1 cellular context compared by ENCODE assay signal in genomic region chr9:113690055-113690740, GRCh38.
A peak's percentile ranks its signal among the peaks of the same experiment; 100 is the strongest.
TF ChIP-seq lines count a peak whose summit lies in the region.

No MANE protein-coding gene starts in this region.

TF ChIP-seq in GM12878, 131 proteins besides CTCF, POLR2A, EP300 and RAD21:
- no peak for TF ChIP-seq ZBTB11 (CRISPR knock-in tag; IDR thresholded peaks at IDR 0.05)
- TF ChIP-seq, protein P1, sequence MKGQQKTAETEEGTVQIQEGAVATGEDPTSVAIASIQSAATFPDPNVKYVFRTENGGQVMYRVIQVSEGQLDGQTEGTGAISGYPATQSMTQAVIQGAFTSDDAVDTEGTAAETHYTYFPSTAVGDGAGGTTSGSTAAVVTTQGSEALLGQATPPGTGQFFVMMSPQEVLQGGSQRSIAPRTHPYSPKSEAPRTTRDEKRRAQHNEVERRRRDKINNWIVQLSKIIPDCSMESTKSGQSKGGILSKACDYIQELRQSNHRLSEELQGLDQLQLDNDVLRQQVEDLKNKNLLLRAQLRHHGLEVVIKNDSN (IDR thresholded peaks at IDR 0.05; ENCODE audit: borderline replicate concordance, extremely low read length, insufficient read depth, low read depth, low read length) = peak; percentile 60
